Comparison of ENCODE assay signal across 27 cellular contexts in the genomic region with DNA sequence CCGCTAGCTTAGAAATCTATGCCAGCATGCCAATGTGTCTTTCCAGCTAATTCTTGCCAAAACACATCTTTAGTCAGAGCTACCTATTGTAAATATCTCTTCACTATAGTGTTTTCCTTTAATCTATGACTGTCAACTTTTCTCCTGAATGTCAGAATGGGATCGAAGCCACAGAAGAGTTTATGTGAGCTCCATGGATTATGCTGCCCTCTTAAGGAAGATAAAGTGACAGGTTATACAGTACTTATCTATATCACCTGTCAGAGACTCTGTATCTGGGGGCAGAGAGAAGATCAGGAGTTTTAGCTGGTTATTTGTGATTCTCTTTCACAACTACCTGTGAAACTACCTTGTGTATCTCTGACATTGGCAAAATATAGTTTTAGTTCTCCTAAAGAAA.
"Had no signal": no experiment of that assay in that cellular context is flagged by ENCODE, and none has a peak within 500 bp of the region (broad histone marks: within the 10 kb centered on the region; RNA-seq: fewer than 3 reads in every experiment).

No MANE protein-coding gene starts in this region.

- ATAC-seq: activated CD4-positive, CD25-positive, alpha-beta regulatory T cell treated with anti-CD3 and anti-CD28 coated beads, Interleukin-2, amount 50 U/mL, for 24 hours; activated CD8-positive, alpha-beta memory T cell treated with anti-CD3 and anti-CD28 coated beads, Interleukin-2, amount 10 ng/mL, durations not matched to agents 7 days and 5 days; activated CD8-positive, alpha-beta T cell treated with anti-CD3 and anti-CD28 coated beads for 36 hours; effector memory CD8-positive, alpha-beta T cell; pancreas; psoas muscle had no signal

- DNase-seq: activated CD4-positive, alpha-beta T cell treated with anti-CD3 and anti-CD28 coated beads, Interleukin-2, amount 10 ng/mL, durations not matched to agents 24 days and 14 days; activated CD8-positive, alpha-beta memory T cell treated with anti-CD3 and anti-CD28 coated beads, Interleukin-2, amount 10 ng/mL, durations not matched to agents 7 days and 5 days; activated CD8-positive, alpha-beta T cell treated with anti-CD3 and anti-CD28 coated beads for 36 hours; activated effector memory CD4-positive, alpha-beta T cell treated with anti-CD3 and anti-CD28 coated beads, Interleukin-2, amount 50 U/mL, for 16 hours; activated naive CD4-positive, alpha-beta T cell treated with anti-CD3 and anti-CD28 coated beads, Interleukin-2, amount 10 ng/mL, durations not matched to agents 7 days and 5 days; activated T-cell treated with anti-CD3 and anti-CD28 coated beads for 4 hours; amygdala; colonic mucosa; dorsolateral prefrontal cortex; effector memory CD8-positive, alpha-beta T cell; glutamatergic neuron; hippocampal formation; kidney glomerular epithelial cell; left ventricle myocardium inferior; pancreas; psoas muscle; stimulated activated CD4-positive, alpha-beta T cell treated with anti-CD3 and anti-CD28 coated beads, Interleukin-12 subunit alpha, Interleukin-12 subunit beta, amount 100 ng/mL, for 4 hours; stimulated activated CD4-positive, alpha-beta T cell treated with anti-CD3 and anti-CD28 coated beads, Interleukin-4, amount 100 ng/mL, for 4 hours; substantia nigra; thyroid gland had no signal

- FAIRE-seq: bronchial epithelial cell, frontal cortex, pancreas had no signal

- H3K4me3 ChIP-seq: colonic mucosa, dorsolateral prefrontal cortex, esophagus muscularis mucosa, left ventricle myocardium inferior, pancreas, psoas muscle, right atrium auricular region, thyroid gland had no signal

- H3K4me1 ChIP-seq: colonic mucosa, esophagus muscularis mucosa, left ventricle myocardium inferior, pancreas, psoas muscle, right atrium auricular region, thyroid gland had no signal

- H3K36me3 Mint-ChIP-seq: activated CD8-positive, alpha-beta memory T cell treated with anti-CD3 and anti-CD28 coated beads, Interleukin-2, amount 10 ng/mL, durations not matched to agents 7 days and 5 days; activated naive CD4-positive, alpha-beta T cell treated with anti-CD3 and anti-CD28 coated beads, Interleukin-2, amount 10 ng/mL, durations not matched to agents 7 days and 5 days had no signal

- H3K27me3 Mint-ChIP-seq: activated CD4-positive, alpha-beta T cell treated with anti-CD3 and anti-CD28 coated beads, Interleukin-2, amount 10 ng/mL, durations not matched to agents 24 days and 14 days; activated CD8-positive, alpha-beta memory T cell treated with anti-CD3 and anti-CD28 coated beads, Interleukin-2, amount 10 ng/mL, durations not matched to agents 7 days and 5 days; activated CD8-positive, alpha-beta T cell treated with anti-CD3 and anti-CD28 coated beads for 36 hours; activated naive CD4-positive, alpha-beta T cell treated with anti-CD3 and anti-CD28 coated beads, Interleukin-2, amount 10 ng/mL, durations not matched to agents 7 days and 5 days; effector memory CD8-positive, alpha-beta T cell; stimulated activated naive CD8-positive, alpha-beta T cell treated with anti-CD3 and anti-CD28 coated beads, Interleukin-15, Interleukin-2, amounts not matched to agents 100 ng/mL and 50 ng/mL, for 24 hours had no signal

- H3K27me3 ChIP-seq: colonic mucosa, dorsolateral prefrontal cortex, esophagus muscularis mucosa, pancreas, right atrium auricular region, thyroid gland had no signal

- H3K9me3 ChIP-seq: colonic mucosa, esophagus muscularis mucosa, pancreas, psoas muscle, thyroid gland had no signal

- H3K4me3 Mint-ChIP-seq: activated CD4-positive, alpha-beta T cell treated with anti-CD3 and anti-CD28 coated beads, Interleukin-2, amount 10 ng/mL, durations not matched to agents 24 days and 14 days; activated CD8-positive, alpha-beta memory T cell treated with anti-CD3 and anti-CD28 coated beads, Interleukin-2, amount 10 ng/mL, durations not matched to agents 7 days and 5 days; activated CD8-positive, alpha-beta T cell treated with anti-CD3 and anti-CD28 coated beads for 36 hours; activated naive CD4-positive, alpha-beta T cell treated with anti-CD3 and anti-CD28 coated beads, Interleukin-2, amount 10 ng/mL, durations not matched to agents 7 days and 5 days; effector memory CD8-positive, alpha-beta T cell; nephron; stimulated activated naive CD8-positive, alpha-beta T cell treated with anti-CD3 and anti-CD28 coated beads, Interleukin-15, Interleukin-2, amounts not matched to agents 100 ng/mL and 50 ng/mL, for 24 hours had no signal

- H3K4me1 Mint-ChIP-seq: activated CD4-positive, alpha-beta T cell treated with anti-CD3 and anti-CD28 coated beads, Interleukin-2, amount 10 ng/mL, durations not matched to agents 24 days and 14 days; activated CD8-positive, alpha-beta memory T cell treated with anti-CD3 and anti-CD28 coated beads, Interleukin-2, amount 10 ng/mL, durations not matched to agents 7 days and 5 days; activated naive CD4-positive, alpha-beta T cell treated with anti-CD3 and anti-CD28 coated beads, Interleukin-2, amount 10 ng/mL, durations not matched to agents 7 days and 5 days; nephron had no signal

- H3K36me3 ChIP-seq: colonic mucosa, esophagus muscularis mucosa, left ventricle myocardium inferior, pancreas, right atrium auricular region, thyroid gland had no signal

- H3K27ac Mint-ChIP-seq: activated CD4-positive, alpha-beta T cell treated with anti-CD3 and anti-CD28 coated beads, Interleukin-2, amount 10 ng/mL, durations not matched to agents 24 days and 14 days; activated CD8-positive, alpha-beta memory T cell treated with anti-CD3 and anti-CD28 coated beads, Interleukin-2, amount 10 ng/mL, durations not matched to agents 7 days and 5 days; activated CD8-positive, alpha-beta T cell treated with anti-CD3 and anti-CD28 coated beads for 36 hours; activated naive CD4-positive, alpha-beta T cell treated with anti-CD3 and anti-CD28 coated beads, Interleukin-2, amount 10 ng/mL, durations not matched to agents 7 days and 5 days; effector memory CD8-positive, alpha-beta T cell; nephron; stimulated activated naive CD8-positive, alpha-beta T cell treated with anti-CD3 and anti-CD28 coated beads, Interleukin-15, Interleukin-2, amounts not matched to agents 100 ng/mL and 50 ng/mL, for 24 hours had no signal

- H3K9me3 Mint-ChIP-seq: activated CD4-positive, alpha-beta T cell treated with anti-CD3 and anti-CD28 coated beads, Interleukin-2, amount 10 ng/mL, durations not matched to agents 24 days and 14 days; activated CD8-positive, alpha-beta T cell treated with anti-CD3 and anti-CD28 coated beads for 36 hours; activated naive CD4-positive, alpha-beta T cell treated with anti-CD3 and anti-CD28 coated beads, Interleukin-2, amount 10 ng/mL, durations not matched to agents 7 days and 5 days; stimulated activated naive CD8-positive, alpha-beta T cell treated with anti-CD3 and anti-CD28 coated beads, Interleukin-15, Interleukin-2, amounts not matched to agents 100 ng/mL and 50 ng/mL, for 24 hours had no signal

- H3K27ac ChIP-seq: colonic mucosa, dorsolateral prefrontal cortex, esophagus muscularis mucosa, left ventricle myocardium inferior, pancreas, psoas muscle, right atrium auricular region, thyroid gland had no signal
